In genomic region chr6:21748343-21749063, GRCh38 we compare ENCODE assay signal across 10 cellular contexts.
DNase-seq lines count a peak whose midpoint lies in the region; ATAC-seq and TF ChIP-seq lines count a peak whose summit lies in the region.
"Had no signal": no experiment of that assay in that cellular context is flagged by ENCODE, and none has a peak within 500 bp of the region (broad histone marks: within the 10 kb centered on the region; RNA-seq: fewer than 3 reads in every experiment).

No MANE protein-coding gene starts in this region.

- H3K27ac ChIP-seq in SK-N-SH (ENCODE audit: low read depth in 2 of 2, low read length in 1 of 2) (peak overlapping the region; percentile 0 to 11; a peak in 1 of 4 replicates), mesendoderm (ENCODE audit: low read depth, low read length) (no peak overlapping the region)

- H3K27me3 ChIP-seq in SK-N-SH (ENCODE audit: insufficient read depth), result no peaks in the 10 kb centered on the region
- H3K27me3 ChIP-seq in mesendoderm (ENCODE audit: insufficient read depth, low read length, poor library complexity), result no peaks in the 10 kb centered on the region

- no peak overlapping the region for H3K23ac ChIP-seq in mesendoderm (ENCODE audit: low read length)

- CTCF ChIA-PET in SK-N-SH (lab: Yijun Ruan, JAX), result interaction anchor here (1.0 to 1.1 kb wide), 2 partner anchors 11 to 206 kb away, joined by 3 read pairs; no protein-coding TSS in a partner anchor

- peak overlapping the region; percentile 40 for H3K56ac ChIP-seq in mesendoderm (ENCODE audit: low read length)

- intact Hi-C loops in head of caudate nucleus (cut with DNase I), result no loop called here

- H2AFZ ChIP-seq in SK-N-SH (ENCODE audit: low read depth), result no peak overlapping the region

- H3K4me1 ChIP-seq in SK-N-SH (ENCODE audit: control insufficient read depth in 1 of 2, insufficient read depth in 2 of 2, low read depth in 1 of 2, low read length in 1 of 2), result peaks cover 28 to 37% of the 10 kb centered on the region in 2 experiments
- peaks cover 12% of the 10 kb centered on the region for H3K4me1 ChIP-seq in mesendoderm (ENCODE audit: control insufficient read depth, low read depth, low read length)

- POLR2A ChIA-PET in SK-N-SH (lab: Yijun Ruan, JAX), result no interaction called here

- H3K79me1 ChIP-seq in mesendoderm (ENCODE audit: low read length), result peaks cover 5% of the 10 kb centered on the region

- H4K20me1 ChIP-seq in SK-N-SH (ENCODE audit: insufficient read depth), result no peaks in the 10 kb centered on the region; the same call in 1 of the 2 replicates

- DNase-seq in Daoy (ENCODE audit: low read depth) (peak; percentile 74), NCI-H1436 (lab: John Stamatoyannopoulos, UW) (peak; percentile 92), SK-N-SH (no peak), mesendoderm (peak; percentile 60), SW 1271 (lab: John Stamatoyannopoulos, UW) (no peak), head of caudate nucleus (no peak)
- no peak for DNase-seq in stimulated activated CD4-positive, alpha-beta T cell treated with anti-CD3 and anti-CD28 coated beads, Interleukin-1b, Interleukin-23, amount 100 ng/mL, for 48 hours
- DNase-seq: activated naive CD4-positive, alpha-beta T cell treated with Interleukin-2 at 50 U/mL for 16 hours; stimulated activated CD4-positive, alpha-beta T cell treated with anti-CD3 and anti-CD28 coated beads, Interleukin-4, amount 100 ng/mL, for 24 hours had no signal

- no peak overlapping the region for H2BK15ac ChIP-seq in mesendoderm (replicated peaks; ENCODE audit: low read depth)

- 0 out of 2 replicates have a peak overlapping the region, but pooled peaks have one; percentile 5 for H3K4me2 ChIP-seq in SK-N-SH
- no peak overlapping the region for H3K4me2 ChIP-seq in mesendoderm (ENCODE audit: low read length)

- no peak overlapping the region for H2BK120ac ChIP-seq in mesendoderm (ENCODE audit: low read depth, low read length)

- TF ChIP-seq EP300 in SK-N-SH (IDR thresholded peaks at IDR 0.05; ENCODE audit: borderline replicate concordance in 1 of 2, low read depth in 1 of 2, low read length in 1 of 2), result no peak

- no peaks in the 10 kb centered on the region for H3K9me3 ChIP-seq in SK-N-SH

- H3F3A ChIP-seq in SK-N-SH (replicated peaks; ENCODE audit: insufficient read depth), result peaks cover 3% of the 10 kb centered on the region

- H3K18ac ChIP-seq in mesendoderm (ENCODE audit: low read length), result peak overlapping the region; percentile 40

- H2BK5ac ChIP-seq in mesendoderm (ENCODE audit: low read length), result no peak overlapping the region

- H3K9ac ChIP-seq in SK-N-SH (no peak overlapping the region), mesendoderm (ENCODE audit: low read length) (peak overlapping the region; percentile 19)

- no peak overlapping the region for H4K5ac ChIP-seq in mesendoderm (ENCODE audit: low read length)

- 44% methylated on average over 3 of the region's 3 CpGs for WGBS in SK-N-SH (ENCODE audit: low lambda C conversion rate)
- no CpG with 5 or more reads among the region's 3 CpGs for WGBS in mesendoderm (ENCODE audit: extremely low coverage, insufficient coverage, low lambda C conversion rate)

- no peak for TF ChIP-seq CTCF in SK-N-SH (IDR thresholded peaks at IDR 0.05)

- H3K4ac ChIP-seq in mesendoderm (ENCODE audit: low read depth, low read length), result no peak overlapping the region

- no peaks in the 10 kb centered on the region for H3K9me2 ChIP-seq in SK-N-SH

- no peaks in the 10 kb centered on the region for H3K36me3 ChIP-seq in SK-N-SH (replicated peaks in 1 of 2; ENCODE audit: control insufficient read depth in 1 of 2, insufficient read depth in 2 of 2, low read length in 1 of 2)
- no peaks in the 10 kb centered on the region for H3K36me3 ChIP-seq in mesendoderm (ENCODE audit: control insufficient read depth, insufficient read depth, low read length)

- no peak for ATAC-seq in HG02798 (IDR thresholded peaks at IDR 0.05; ENCODE audit: poor library complexity, unreplicated experiment)

- H2AK5ac ChIP-seq in mesendoderm (ENCODE audit: low read length), result no peak overlapping the region

- H4K8ac ChIP-seq in mesendoderm (ENCODE audit: low read depth, low read length), result no peak overlapping the region

- peaks cover 72% of the 10 kb centered on the region for H3K79me2 ChIP-seq in SK-N-SH (ENCODE audit: insufficient read depth)
- H3K79me2 ChIP-seq in mesendoderm (ENCODE audit: control insufficient read depth, insufficient read depth, low read length), result peaks cover 59% of the 10 kb centered on the region

- TF ChIP-seq RAD21 in SK-N-SH (IDR thresholded peaks at IDR 0.05; ENCODE audit: low read length), result no peak

- H3K4me3 ChIP-seq in SK-N-SH (ENCODE audit: low read depth in 2 of 2, low read length in 1 of 2), result no peak overlapping the region
- no peak overlapping the region for H3K4me3 ChIP-seq in mesendoderm (ENCODE audit: low read length)

TF ChIP-seq in SK-N-SH, 30 proteins besides CTCF, POLR2A, EP300 and RAD21:
- TF ChIP-seq RCOR1 (IDR thresholded peaks at IDR 0.05; ENCODE audit: low read length) (no peak), SMC3 (IDR thresholded peaks at IDR 0.05; ENCODE audit: low read depth, low read length) (no peak), FOSL2 (IDR thresholded peaks at IDR 0.05; ENCODE audit: borderline replicate concordance, low read depth) (no peak), TEAD4 (IDR thresholded peaks at IDR 0.05; ENCODE audit: borderline replicate concordance, insufficient read depth) (no peak), GATA2 (CRISPR knock-in tag; IDR thresholded peaks at IDR 0.05) (no peak), IRF3 (IDR thresholded peaks at IDR 0.05; ENCODE audit: low read depth, low read length) (no peak), FOXJ3 (CRISPR knock-in tag; IDR thresholded peaks at IDR 0.05) (no peak), FOXM1 (IDR thresholded peaks at IDR 0.05; ENCODE audit: low read depth) (no peak), JUND (IDR thresholded peaks at IDR 0.05) (no peak), RFX5 (IDR thresholded peaks at IDR 0.05; ENCODE audit: low read length) (no peak), NFIC (IDR thresholded peaks at IDR 0.05; ENCODE audit: borderline replicate concordance) (no peak), PBX3 (IDR thresholded peaks at IDR 0.05) (no peak), USF1 (IDR thresholded peaks at IDR 0.05; ENCODE audit: borderline replicate concordance, low read depth) (no peak), ELF1 (IDR thresholded peaks at IDR 0.05) (no peak), TAF1 (IDR thresholded peaks at IDR 0.05; ENCODE audit: borderline replicate concordance, low read depth, low read length) (no peak), SIN3A (IDR thresholded peaks at IDR 0.05; ENCODE audit: borderline replicate concordance, low read depth, low read length) (no peak), GABPA (IDR thresholded peaks at IDR 0.05; ENCODE audit: low read depth) (no peak), EZH2phosphoT487 (IDR thresholded peaks at IDR 0.05; ENCODE audit: borderline replicate concordance, low read depth) (no peak), ZBTB33 (IDR thresholded peaks at IDR 0.05; ENCODE audit: borderline replicate concordance, low read depth) (no peak)

Comparison
In these comparisons a context has a peak if more than half of its experiments do, and no peak if none do; other contexts are left out.
1. DNase-seq: peak in Daoy (single experiment), NCI-H1436 (single experiment) and mesendoderm (single experiment); none in SK-N-SH (single experiment), stimulated activated CD4-positive, alpha-beta T cell treated with anti-CD3 and anti-CD28 coated beads, Interleukin-1b, Interleukin-23, amount 100 ng/mL, for 48 hours (single experiment), SW 1271 (0 of 2) and head of caudate nucleus (0 of 42).